Comparison of ENCODE assay signal across 1 cellular context in the genomic region with DNA sequence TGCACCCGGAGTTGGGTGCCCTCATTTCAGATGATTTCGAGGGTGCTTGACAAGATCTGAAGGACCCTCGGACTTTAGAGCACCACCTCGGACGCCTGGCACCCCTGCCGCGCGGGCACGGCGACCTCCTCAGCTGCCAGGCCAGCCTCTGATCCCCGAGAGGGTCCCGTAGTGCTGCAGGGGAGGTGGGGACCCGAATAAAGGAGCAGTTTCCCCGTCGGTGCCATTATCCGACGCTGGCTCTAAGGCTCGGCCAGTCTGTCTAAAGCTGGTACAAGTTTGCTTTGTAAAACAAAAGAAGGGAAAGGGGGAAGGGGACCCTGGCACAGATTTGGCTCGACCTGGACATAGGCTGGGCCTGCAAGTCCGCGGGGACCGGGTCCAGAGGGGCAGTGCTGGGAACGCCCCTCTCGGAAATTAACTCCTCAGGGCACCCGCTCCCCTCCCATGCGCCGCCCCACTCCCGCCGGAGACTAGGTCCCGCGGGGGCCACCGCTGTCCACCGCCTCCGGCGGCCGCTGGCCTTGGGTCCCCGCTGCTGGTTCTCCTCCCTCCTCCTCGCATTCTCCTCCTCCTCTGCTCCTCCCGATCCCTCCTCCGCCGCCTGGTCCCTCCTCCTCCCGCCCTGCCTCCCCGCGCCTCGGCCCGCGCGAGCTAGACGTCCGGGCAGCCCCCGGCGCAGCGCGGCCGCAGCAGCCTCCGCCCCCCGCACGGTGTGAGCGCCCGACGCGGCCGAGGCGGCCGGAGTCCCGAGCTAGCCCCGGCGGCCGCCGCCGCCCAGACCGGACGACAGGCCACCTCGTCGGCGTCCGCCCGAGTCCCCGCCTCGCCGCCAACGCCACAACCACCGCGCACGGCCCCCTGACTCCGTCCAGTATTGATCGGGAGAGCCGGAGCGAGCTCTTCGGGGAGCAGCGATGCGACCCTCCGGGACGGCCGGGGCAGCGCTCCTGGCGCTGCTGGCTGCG.
TF ChIP-seq lines count a peak whose summit lies in the region.

Gene EGFR (plus strand): TSS at position 657 of the 968 bp plus-strand sequence. CDS start 261 bp downstream, at position 918.

TF ChIP-seq in GM12878, 131 proteins besides CTCF, POLR2A, EP300 and RAD21 (continued from another document):
- TF ChIP-seq, protein P1, sequence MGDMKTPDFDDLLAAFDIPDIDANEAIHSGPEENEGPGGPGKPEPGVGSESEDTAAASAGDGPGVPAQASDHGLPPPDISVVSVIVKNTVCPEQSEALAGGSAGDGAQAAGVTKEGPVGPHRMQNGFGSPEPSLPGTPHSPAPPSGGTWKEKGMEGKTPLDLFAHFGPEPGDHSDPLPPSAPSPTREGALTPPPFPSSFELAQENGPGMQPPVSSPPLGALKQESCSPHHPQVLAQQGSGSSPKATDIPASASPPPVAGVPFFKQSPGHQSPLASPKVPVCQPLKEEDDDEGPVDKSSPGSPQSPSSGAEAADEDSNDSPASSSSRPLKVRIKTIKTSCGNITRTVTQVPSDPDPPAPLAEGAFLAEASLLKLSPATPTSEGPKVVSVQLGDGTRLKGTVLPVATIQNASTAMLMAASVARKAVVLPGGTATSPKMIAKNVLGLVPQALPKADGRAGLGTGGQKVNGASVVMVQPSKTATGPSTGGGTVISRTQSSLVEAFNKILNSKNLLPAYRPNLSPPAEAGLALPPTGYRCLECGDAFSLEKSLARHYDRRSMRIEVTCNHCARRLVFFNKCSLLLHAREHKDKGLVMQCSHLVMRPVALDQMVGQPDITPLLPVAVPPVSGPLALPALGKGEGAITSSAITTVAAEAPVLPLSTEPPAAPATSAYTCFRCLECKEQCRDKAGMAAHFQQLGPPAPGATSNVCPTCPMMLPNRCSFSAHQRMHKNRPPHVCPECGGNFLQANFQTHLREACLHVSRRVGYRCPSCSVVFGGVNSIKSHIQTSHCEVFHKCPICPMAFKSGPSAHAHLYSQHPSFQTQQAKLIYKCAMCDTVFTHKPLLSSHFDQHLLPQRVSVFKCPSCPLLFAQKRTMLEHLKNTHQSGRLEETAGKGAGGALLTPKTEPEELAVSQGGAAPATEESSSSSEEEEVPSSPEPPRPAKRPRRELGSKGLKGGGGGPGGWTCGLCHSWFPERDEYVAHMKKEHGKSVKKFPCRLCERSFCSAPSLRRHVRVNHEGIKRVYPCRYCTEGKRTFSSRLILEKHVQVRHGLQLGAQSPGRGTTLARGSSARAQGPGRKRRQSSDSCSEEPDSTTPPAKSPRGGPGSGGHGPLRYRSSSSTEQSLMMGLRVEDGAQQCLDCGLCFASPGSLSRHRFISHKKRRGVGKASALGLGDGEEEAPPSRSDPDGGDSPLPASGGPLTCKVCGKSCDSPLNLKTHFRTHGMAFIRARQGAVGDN (IDR thresholded peaks at IDR 0.05) = no peak
- TF ChIP-seq NBN (IDR thresholded peaks at IDR 0.05) = no peak
